In the genomic region with DNA sequence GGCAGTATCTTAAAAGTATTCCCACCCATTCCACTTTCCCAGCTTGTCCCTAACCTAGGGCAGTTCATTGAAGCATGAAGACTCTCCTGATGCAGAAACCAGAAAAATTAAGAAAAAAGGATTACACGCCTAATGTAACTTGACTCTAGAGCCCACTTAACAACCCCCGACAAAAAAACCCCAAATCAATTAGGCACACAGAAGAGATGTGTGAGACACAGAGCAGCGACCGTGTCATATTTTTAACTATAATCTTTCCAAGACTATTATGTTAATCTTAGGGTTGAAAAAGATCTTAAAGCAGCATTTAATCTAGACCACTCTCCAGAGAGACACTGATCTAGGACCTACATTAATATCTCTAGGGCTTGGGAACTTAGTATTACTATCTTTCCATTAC, we compare ENCODE assay signal across 8 cellular contexts. TPM values are rescaled to one million over a fixed set of nuclear protein-coding genes. Genes with fewer than 3 reads are reported as not detected.
DNase-seq lines count a peak whose midpoint lies in the region; ATAC-seq and TF ChIP-seq lines count a peak whose summit lies in the region.

No MANE protein-coding gene starts in this region.

- WGBS in heart right ventricle, 2 donors = 1 to 2% methylated on average over 4 of the region's 4 CpGs
- WGBS in adrenal gland, 4 donors = 2 to 6% (median 3%) methylated on average over 4 of the region's 4 CpGs

- intact Hi-C loops in heart right ventricle (cut with DNase I) (loop anchor here in 1 of 10 donors (10.0 kb wide), 1 partner anchor 804 kb away; the partner anchor contains the start of gene CENPC), Right ventricle myocardium superior (cut with DNase I) (no loop called here), adrenal gland (cut with DNase I) (no loop called here), lower lobe of right lung (cut with DNase I) (no loop called here), uterus (cut with DNase I; ENCODE audit: low total_unique reads) (no loop called here)

- POLR2A ChIA-PET in GM10248 (lab: Yijun Ruan, JAX) = no interaction called here

- peaks cover 5 to 59% (median 50%) of the 10 kb centered on the region in 9 donors for H3K4me1 ChIP-seq in heart right ventricle
- H3K4me1 ChIP-seq in adrenal gland (replicated peaks in 1 of 2) = peaks cover 19 to 53% of the 10 kb centered on the region in 2 donors
- peaks cover 48% of the 10 kb centered on the region for H3K4me1 ChIP-seq in lower lobe of right lung
- H3K4me1 ChIP-seq in uterus = peaks cover 0 to under 1% of the 10 kb centered on the region in 2 donors

- H3K4me3 ChIP-seq in heart right ventricle (peak overlapping the region; percentile 61 to 94 (median 88)), adrenal gland (peak overlapping the region in 2 of 4 donors; percentile 76 to 85), lower lobe of right lung (peak overlapping the region; percentile 90), uterus (peak overlapping the region; percentile 60 to 62)

- CTCF ChIA-PET in GM10248 (lab: Yijun Ruan, JAX) = interaction anchor here (1.0 to 1.7 kb wide), 3 partner anchors 10 to 27 kb away, joined by 3 to 5 read pairs (median 3); no protein-coding TSS in a partner anchor

- H3K27me3 ChIP-seq in heart right ventricle = no peaks in the 10 kb centered on the region
- no peaks in the 10 kb centered on the region for H3K27me3 ChIP-seq in adrenal gland
- H3K27me3 ChIP-seq in lower lobe of right lung (ENCODE audit: low read depth) = no peaks in the 10 kb centered on the region
- no peaks in the 10 kb centered on the region for H3K27me3 ChIP-seq in uterus

- H3K9me3 ChIP-seq in heart right ventricle (no peaks in the 10 kb centered on the region), adrenal gland (replicated peaks in 1 of 3) (no peaks in the 10 kb centered on the region), lower lobe of right lung (no peaks in the 10 kb centered on the region), uterus (no peaks in the 10 kb centered on the region)

- H3K27ac ChIP-seq in heart right ventricle = peak overlapping the region in 9 of 10 donors; percentile 90 to 100 (median 97)
- H3K27ac ChIP-seq in adrenal gland = peak overlapping the region in 3 of 5 donors; percentile 97 to 98 (median 98)
- H3K27ac ChIP-seq in lower lobe of right lung = peak overlapping the region; percentile 99
- H3K27ac ChIP-seq in uterus = peak overlapping the region; percentile 92 to 96

- DNase-seq in heart right ventricle (no peak), Right ventricle myocardium superior (no peak), adrenal gland (no peak), lower lobe of right lung (no peak), uterus (no peak), activated gamma-delta T cell treated with Interleukin-2 at 50 U/mL for 16 hours (no peak), GM10248 (ENCODE audit: extremely low spot score) (no peak)

- TF ChIP-seq CTCF in heart right ventricle (IDR thresholded peaks at IDR 0.05) = no peak
- no peak for TF ChIP-seq CTCF in adrenal gland (IDR thresholded peaks at IDR 0.05)
- no peak for TF ChIP-seq CTCF in lower lobe of right lung (IDR thresholded peaks at IDR 0.05)
- TF ChIP-seq CTCF in uterus (IDR thresholded peaks at IDR 0.05) = no peak
- TF ChIP-seq CTCF in GM10248 (IDR thresholded peaks at IDR 0.05; ENCODE audit: control extremely low read depth, extremely low read depth, low read depth, missing control alignments) = no peak

- no peak for ATAC-seq in heart right ventricle
- no peak for ATAC-seq in Right ventricle myocardium superior (ENCODE audit: poor library complexity)
- no peak for ATAC-seq in lower lobe of right lung
- no peak for ATAC-seq in HG02588 (IDR thresholded peaks at IDR 0.05; ENCODE audit: unreplicated experiment)

- no peak for TF ChIP-seq POLR2A in adrenal gland (IDR thresholded peaks at IDR 0.05)
- no peak for TF ChIP-seq POLR2A in uterus (IDR thresholded peaks at IDR 0.05)

- H3K36me3 ChIP-seq in heart right ventricle (no peaks in the 10 kb centered on the region), adrenal gland (replicated peaks in 1 of 2) (no peaks in the 10 kb centered on the region), lower lobe of right lung (no peaks in the 10 kb centered on the region), uterus (no peaks in the 10 kb centered on the region)

RNA-seq across cellular contexts. Expression of gene YTHDC1, which starts 1.3 kb away (rescaled TPM):
- 10 to 100 TPM; 42.4 to 65.0 (median 52.4) TPM for total RNA-seq in heart right ventricle
- 10 to 100 TPM; 19.8 to 45.7 TPM for polyA plus RNA-seq in heart right ventricle
- 50.0 TPM for total RNA-seq in Right ventricle myocardium superior
- total RNA-seq in adrenal gland = 10 to 100 TPM; 24.6 to 63.0 (median 45.4) TPM
- 10 to 100 TPM; 29.4 to 64.0 (median 51.7) TPM for polyA plus RNA-seq in adrenal gland
- total RNA-seq in lower lobe of right lung = 77.2 TPM
- 100 to 1,000 TPM in 1 of 4 donors, 10 to 100 TPM in 3; 16.4 to 104 (median 71.3) TPM for total RNA-seq in uterus
